Comparison of ENCODE assay signal across 1 cellular context in the genomic region with DNA sequence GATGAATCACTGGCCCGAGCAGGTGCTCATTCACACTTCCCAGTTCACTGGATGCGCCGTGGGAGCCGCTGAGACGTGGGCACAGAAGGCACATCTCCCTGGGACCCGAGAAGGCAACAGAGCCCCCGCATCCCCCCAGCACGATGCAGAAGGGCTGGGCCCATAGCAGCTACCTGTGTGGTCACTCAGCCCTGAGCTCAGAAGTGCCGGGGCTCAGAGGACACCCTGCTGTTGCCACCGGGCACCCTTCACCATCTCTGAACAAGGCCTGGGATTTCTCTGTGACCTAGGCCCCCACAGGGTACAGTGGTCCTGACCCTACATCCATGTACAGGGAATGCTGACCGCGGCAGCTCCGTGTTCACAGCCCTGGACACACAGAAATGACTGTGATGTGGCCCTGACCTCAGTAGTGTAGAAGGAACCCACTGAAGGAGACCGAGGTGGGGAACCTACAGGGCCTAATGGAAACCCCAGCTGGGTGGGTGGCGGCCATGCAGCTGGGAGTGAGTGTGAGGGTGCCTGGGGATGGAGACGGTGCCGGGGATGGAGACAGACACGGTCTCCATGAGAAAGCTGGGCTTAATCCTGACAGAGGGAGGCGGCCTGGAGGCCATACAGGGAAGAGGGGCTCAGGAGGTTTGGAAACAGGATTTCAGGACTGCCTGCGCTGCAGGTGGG.
TF ChIP-seq lines count a peak whose summit lies in the region.

No MANE protein-coding gene starts in this region.

TF ChIP-seq in HepG2, 621 proteins besides CTCF, POLR2A, EP300 and RAD21 (continued from another document):
- TF ChIP-seq, protein P1, sequence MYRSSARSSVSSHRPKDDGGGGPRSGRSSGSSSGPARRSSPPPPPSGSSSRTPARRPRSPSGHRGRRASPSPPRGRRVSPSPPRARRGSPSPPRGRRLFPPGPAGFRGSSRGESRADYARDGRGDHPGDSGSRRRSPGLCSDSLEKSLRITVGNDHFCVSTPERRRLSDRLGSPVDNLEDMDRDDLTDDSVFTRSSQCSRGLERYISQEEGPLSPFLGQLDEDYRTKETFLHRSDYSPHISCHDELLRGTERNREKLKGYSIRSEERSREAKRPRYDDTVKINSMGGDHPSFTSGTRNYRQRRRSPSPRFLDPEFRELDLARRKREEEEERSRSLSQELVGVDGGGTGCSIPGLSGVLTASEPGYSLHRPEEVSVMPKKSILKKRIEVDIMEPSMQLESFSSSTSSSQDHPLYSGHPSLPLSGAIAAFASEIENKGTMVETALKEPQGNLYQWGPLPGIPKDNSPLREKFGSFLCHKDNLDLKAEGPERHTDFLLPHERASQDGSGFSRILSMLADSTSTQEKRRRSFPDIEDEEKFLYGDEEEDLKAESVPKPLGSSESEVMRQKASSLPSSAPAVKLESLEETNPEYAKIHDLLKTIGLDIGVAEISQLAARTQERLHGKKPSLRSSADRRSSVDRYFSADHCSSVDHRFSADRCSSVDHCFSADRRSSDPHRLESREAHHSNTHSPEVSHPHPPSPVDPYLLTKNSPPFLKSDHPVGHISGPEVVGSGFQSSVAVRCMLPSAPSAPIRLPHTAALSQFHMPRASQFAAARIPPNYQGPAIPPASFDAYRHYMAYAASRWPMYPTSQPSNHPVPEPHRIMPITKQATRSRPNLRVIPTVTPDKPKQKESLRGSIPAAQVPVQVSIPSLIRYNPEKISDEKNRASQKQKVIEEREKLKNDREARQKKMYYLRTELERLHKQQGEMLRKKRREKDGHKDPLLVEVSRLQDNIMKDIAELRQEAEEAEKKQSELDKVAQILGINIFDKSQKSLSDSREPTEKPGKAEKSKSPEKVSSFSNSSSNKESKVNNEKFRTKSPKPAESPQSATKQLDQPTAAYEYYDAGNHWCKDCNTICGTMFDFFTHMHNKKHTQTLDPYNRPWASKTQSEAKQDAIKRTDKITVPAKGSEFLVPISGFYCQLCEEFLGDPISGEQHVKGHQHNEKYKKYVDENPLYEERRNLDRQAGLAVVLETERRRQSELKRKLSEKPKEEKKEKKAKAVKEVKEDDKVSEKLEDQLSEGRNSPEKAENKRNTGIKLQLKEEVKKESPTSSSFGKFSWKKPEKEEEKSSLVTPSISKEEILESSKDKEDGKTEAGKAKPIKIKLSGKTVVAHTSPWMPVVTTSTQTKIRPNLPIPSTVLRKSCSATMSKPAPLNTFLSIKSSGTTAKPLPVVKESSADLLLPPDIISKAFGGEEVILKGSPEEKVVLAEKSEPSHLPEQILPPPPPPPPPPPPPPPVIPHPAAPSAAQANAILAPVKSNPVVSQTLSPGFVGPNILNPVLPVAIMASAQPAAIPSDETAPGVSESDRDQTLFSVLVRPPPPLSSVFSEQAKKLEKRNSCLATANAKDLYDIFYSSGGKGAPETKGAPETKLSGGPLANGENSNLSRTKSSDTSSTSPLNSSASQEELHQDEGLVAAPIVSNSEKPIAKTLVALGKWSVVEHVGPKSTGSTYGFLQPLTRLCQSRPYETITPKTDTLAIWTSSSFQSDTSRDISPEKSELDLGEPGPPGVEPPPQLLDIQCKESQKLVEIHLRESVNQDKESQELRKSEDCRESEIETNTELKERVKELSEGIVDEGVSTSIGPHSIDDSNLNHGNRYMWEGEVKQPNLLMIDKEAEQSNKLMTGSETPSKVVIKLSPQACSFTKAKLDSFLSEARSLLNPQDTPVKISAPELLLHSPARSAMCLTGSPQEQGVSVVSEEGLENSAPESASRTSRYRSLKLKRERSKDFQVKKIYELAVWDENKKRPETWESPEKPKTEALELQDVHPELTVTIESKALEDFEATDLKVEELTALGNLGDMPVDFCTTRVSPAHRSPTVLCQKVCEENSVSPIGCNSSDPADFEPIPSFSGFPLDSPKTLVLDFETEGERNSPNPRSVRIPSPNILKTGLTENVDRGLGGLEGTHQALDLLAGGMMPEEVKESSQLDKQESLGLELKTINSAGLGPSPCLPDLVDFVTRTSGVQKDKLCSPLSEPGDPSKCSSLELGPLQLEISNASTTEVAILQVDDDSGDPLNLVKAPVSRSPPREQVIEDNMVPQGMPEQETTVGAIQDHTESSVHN (CRISPR knock-in tag; IDR thresholded peaks at IDR 0.05): no peak
